Comparison of ENCODE assay signal across 19 cellular contexts in genomic region chr14:36013483-36013882, GRCh38.
DNase-seq lines count a peak whose midpoint lies in the region; ATAC-seq and TF ChIP-seq lines count a peak whose summit lies in the region.
"Had no signal": no experiment of that assay in that cellular context is flagged by ENCODE, and none has a peak within 500 bp of the region (broad histone marks: within the 10 kb centered on the region; RNA-seq: fewer than 3 reads in every experiment).

No MANE protein-coding gene starts in this region.

- H3K9ac ChIP-seq in Karpas-422 (ENCODE audit: low read length) (no peak overlapping the region), neuronal stem cell (ENCODE audit: low read depth, low read length, poor library complexity) (no peak overlapping the region)
- H3K9ac ChIP-seq: BLaER1 treated with 17β-estradiol and CSF1 and Interleukin-3, amounts not matched to agents 10 nM and 100 nM had no signal

- H2BK120ac ChIP-seq in neuronal stem cell (ENCODE audit: low read depth, low read length) = no peak overlapping the region

- no peaks in the 10 kb centered on the region; the same call in 1 of the 2 replicates for H3K36me3 ChIP-seq in Karpas-422 (ENCODE audit: insufficient read depth, low read length)
- no peaks in the 10 kb centered on the region for H3K36me3 ChIP-seq in left lung
- H3K36me3 ChIP-seq in upper lobe of left lung = no peaks in the 10 kb centered on the region
- H3K36me3 ChIP-seq in neuronal stem cell (replicated peaks in 1 of 2; ENCODE audit: control insufficient read depth in 2 of 2, insufficient read depth in 2 of 2, low read length in 2 of 2) = no peaks in the 10 kb centered on the region
- H3K36me3 ChIP-seq: BLaER1 treated with 17β-estradiol and CSF1 and Interleukin-3, amounts not matched to agents 10 nM and 100 nM had no signal

- TF ChIP-seq POLR2A in upper lobe of left lung (IDR thresholded peaks at IDR 0.05) = no peak

- no peaks in the 10 kb centered on the region for H3K27me3 ChIP-seq in Karpas-422 (ENCODE audit: low read length)
- H3K27me3 ChIP-seq in left lung = peaks cover 0 to 8% of the 10 kb centered on the region in 2 donors
- no peaks in the 10 kb centered on the region for H3K27me3 ChIP-seq in upper lobe of left lung
- peaks cover 0 to 57% (median 0%) of the 10 kb centered on the region in 3 experiments for H3K27me3 ChIP-seq in neuronal stem cell (ENCODE audit: control insufficient read depth in 3 of 3, insufficient read depth in 3 of 3, low read depth in 1 of 3, low read length in 3 of 3)
- H3K27me3 ChIP-seq: BLaER1 treated with 17β-estradiol and CSF1 and Interleukin-3, amounts not matched to agents 10 nM and 100 nM had no signal

- H3K4ac ChIP-seq in neuronal stem cell (ENCODE audit: low read length) = no peak overlapping the region

- no peak overlapping the region for H3K23ac ChIP-seq in neuronal stem cell (ENCODE audit: low read depth, low read length, poor library complexity)

- no peak overlapping the region for H2BK15ac ChIP-seq in neuronal stem cell (ENCODE audit: low read length)

- no peak overlapping the region for H2BK12ac ChIP-seq in neuronal stem cell (ENCODE audit: low read length)

- no peak overlapping the region for H3K4me3 ChIP-seq in Karpas-422 (ENCODE audit: low read length)
- no peak overlapping the region for H3K4me3 ChIP-seq in left lung
- no peak overlapping the region for H3K4me3 ChIP-seq in upper lobe of left lung
- no peak overlapping the region for H3K4me3 ChIP-seq in neuronal stem cell (ENCODE audit: low read length in 2 of 2)
- H3K4me3 ChIP-seq: A549; BLaER1 treated with 17β-estradiol and CSF1 and Interleukin-3, amounts not matched to agents 10 nM and 100 nM had no signal

- intact Hi-C loops in left lung (cut with DNase I) = no loop called here

- H2AFZ ChIP-seq in Karpas-422 (ENCODE audit: low read length) = 0 out of 2 replicates have a peak overlapping the region, but pooled peaks have one; percentile 13
- no peak overlapping the region for H2AFZ ChIP-seq in neuronal stem cell (ENCODE audit: low read length)

- no peaks in the 10 kb centered on the region for H3K9me2 ChIP-seq in Karpas-422 (replicated peaks; ENCODE audit: insufficient read depth, low read length)

- no peaks in the 10 kb centered on the region for H3K9me3 ChIP-seq in Karpas-422 (ENCODE audit: low read length)
- H3K9me3 ChIP-seq in left lung = no peaks in the 10 kb centered on the region
- no peaks in the 10 kb centered on the region for H3K9me3 ChIP-seq in upper lobe of left lung
- no peaks in the 10 kb centered on the region for H3K9me3 ChIP-seq in neuronal stem cell (replicated peaks in 1 of 2; ENCODE audit: control insufficient read depth in 2 of 2, insufficient read depth in 1 of 2, low read depth in 1 of 2, low read length in 2 of 2)
- H3K9me3 ChIP-seq: A549; BLaER1 treated with 17β-estradiol and CSF1 and Interleukin-3, amounts not matched to agents 10 nM and 100 nM; Caco-2 had no signal

- H2BK5ac ChIP-seq in neuronal stem cell (ENCODE audit: low read length) = no peak overlapping the region

- no peaks in the 10 kb centered on the region for H3K79me1 ChIP-seq in neuronal stem cell (ENCODE audit: low read depth, low read length)

- ATAC-seq in left lung (peak; percentile 86), upper lobe of left lung (ENCODE audit: low FRiP score in 2 of 2) (peak; percentile 6 to 69), GM18867 (IDR thresholded peaks at IDR 0.05; ENCODE audit: unreplicated experiment) (no peak), GM19467 (IDR thresholded peaks at IDR 0.05; ENCODE audit: unreplicated experiment) (no peak)
- ATAC-seq: A549; CD8-positive, alpha-beta T cell had no signal

- no peak overlapping the region for H4K8ac ChIP-seq in neuronal stem cell (ENCODE audit: low read depth, low read length)

- no peak overlapping the region for H3K4me2 ChIP-seq in Karpas-422 (ENCODE audit: low read depth, low read length, poor library complexity, severe bottlenecking)
- H3K4me2 ChIP-seq in neuronal stem cell (ENCODE audit: insufficient read depth, low read length, poor library complexity, severe bottlenecking) = no peak overlapping the region
- H3K4me2 ChIP-seq: A549; BLaER1 treated with 17β-estradiol and CSF1 and Interleukin-3, amounts not matched to agents 10 nM and 100 nM had no signal

- no peaks in the 10 kb centered on the region for H4K20me1 ChIP-seq in Karpas-422 (ENCODE audit: insufficient read depth, low read depth, low read length)
- H4K20me1 ChIP-seq: BLaER1 treated with 17β-estradiol and CSF1 and Interleukin-3, amounts not matched to agents 10 nM and 100 nM had no signal

- H3K4me1 ChIP-seq in Karpas-422 (ENCODE audit: low read length) = no peaks in the 10 kb centered on the region; the same call in 1 of the 2 replicates
- H3K4me1 ChIP-seq in left lung = no peaks in the 10 kb centered on the region
- H3K4me1 ChIP-seq in upper lobe of left lung = no peaks in the 10 kb centered on the region
- H3K4me1 ChIP-seq in neuronal stem cell (ENCODE audit: control insufficient read depth in 2 of 2, insufficient read depth in 1 of 2, low read depth in 1 of 2, low read length in 2 of 2) = peaks cover 0 to 12% of the 10 kb centered on the region in 2 donors
- H3K4me1 ChIP-seq: A549; BLaER1 treated with 17β-estradiol and CSF1 and Interleukin-3, amounts not matched to agents 10 nM and 100 nM; Caco-2 had no signal

- no peak overlapping the region for H3K27ac ChIP-seq in Karpas-422 (ENCODE audit: low read length)
- H3K27ac ChIP-seq in left lung = no peak overlapping the region
- no peak overlapping the region for H3K27ac ChIP-seq in upper lobe of left lung
- H3K27ac ChIP-seq in neuronal stem cell (replicated peaks; ENCODE audit: low read length) = no peak overlapping the region
- H3K27ac ChIP-seq: 22Rv1; A549; BLaER1 treated with 17β-estradiol and CSF1 and Interleukin-3, amounts not matched to agents 10 nM and 100 nM; C4-2B had no signal

- no peak for DNase-seq in Karpas-422
- DNase-seq in left lung = no peak
- DNase-seq in renal cortical epithelial cell (ENCODE audit: low read depth) = peak; percentile 6
- peak in 1 of 2 donors; percentile 42 for DNase-seq in upper lobe of left lung
- DNase-seq in SIG-M5 treated with dmso at 0.1 percent for 504 hours (lab: John Stamatoyannopoulos, UW; ENCODE audit: unreplicated experiment) = no peak
- DNase-seq in neuronal stem cell (ENCODE audit: low spot score) = no peak
- DNase-seq: AML-193; Caco-2; Calu3; CD4-positive, alpha-beta T cell; CD8-positive, alpha-beta T cell; DMS79 treated with DMSO at 0.1 percent for 48 hours; GF-D8 had no signal

- no peak for TF ChIP-seq CTCF in left lung (IDR thresholded peaks at IDR 0.05)
- no peak for TF ChIP-seq CTCF in upper lobe of left lung (IDR thresholded peaks at IDR 0.05)

- no peak for TF ChIP-seq EP300 in upper lobe of left lung (IDR thresholded peaks at IDR 0.05)

- H3K79me2 ChIP-seq in Karpas-422 (ENCODE audit: low read length) = no peaks in the 10 kb centered on the region

- H4K91ac ChIP-seq in neuronal stem cell (ENCODE audit: low read depth, low read length, poor library complexity) = no peak overlapping the region

- no peak overlapping the region for H3K18ac ChIP-seq in neuronal stem cell (ENCODE audit: low read length)

- no peak overlapping the region for H2AK5ac ChIP-seq in neuronal stem cell (ENCODE audit: low read depth, low read length)

- no peak overlapping the region for H3K14ac ChIP-seq in neuronal stem cell (ENCODE audit: low read length)

- 39 to 76% methylated on average over 3 of the region's 3 CpGs for WGBS in upper lobe of left lung, 2 donors
- whole genome bisulfite sequencing in neuronal stem cell (ENCODE audit: extremely low coverage in 2 of 2, insufficient read length in 2 of 2, insufficient replicate concordance in 1 of 2), 2 donors = no CpG with 5 or more reads among the region's 3 CpGs

Comparison
In these comparisons a context has a peak if more than half of its experiments do, and no peak if none do; other contexts are left out.
1. ATAC-seq: peak in left lung (single experiment) and upper lobe of left lung (2 of 2); none in GM18867 (single experiment) and GM19467 (single experiment).